Comparison of ENCODE assay signal across 23 cellular contexts in genomic region chr4:100248476-100248875, GRCh38. TPM values are rescaled to one million over a fixed set of nuclear protein-coding genes. Genes with fewer than 3 reads are reported as not detected.
"Had no signal": no experiment of that assay in that cellular context is flagged by ENCODE, and none has a peak within 500 bp of the region (broad histone marks: within the 10 kb centered on the region; RNA-seq: fewer than 3 reads in every experiment).

No MANE protein-coding gene starts in this region.

- DNase-seq: IMR-90, Karpas-422, KG1, MG63, NCI-H1092 treated with DMSO at 0.1 percent for 48 hours, NCI-H1417, NCI-H1436 treated with DMSO at 0.1 percent for 48 hours, NCI-H1694, NCI-H187 treated with DMSO at 0.1 percent for 48 hours, NCI-H2029 treated with DMSO at 0.1 percent for 48 hours, NCI-H2171 treated with DMSO at 0.1 percent for 48 hours, NCI-H345, NCI-H524 treated with DMSO at 0.1 percent for 48 hours, NCI-H69, NCI-H774, Right ventricle myocardium superior, RPMI8226, SIG-M5 had no signal

- H3K27me3 ChIP-seq: MG63, SJSA1 had no signal

- H3K27ac ChIP-seq: SJSA1, SK-N-MC had no signal

- H3K36me3 ChIP-seq: MG63, SJSA1 had no signal

- ATAC-seq: HepG2 had no signal

- H3K4me1 ChIP-seq: SJSA1 had no signal

- H3K4me3 ChIP-seq: MG63, SJSA1, SK-N-MC had no signal

- FAIRE-seq: HepG2, RCC 7860 had no signal

- H3K9me3 ChIP-seq: MG63, SJSA1 had no signal

RNA-seq across cellular contexts. Expression of gene DDIT4L, which starts 58.2 kb away (rescaled TPM):
- total RNA-seq: HepG2, HT1080 had no signal
- polyA plus RNA-seq: HepG2 had no signal
